15 cellular contexts compared by ENCODE assay signal in the genomic region with DNA sequence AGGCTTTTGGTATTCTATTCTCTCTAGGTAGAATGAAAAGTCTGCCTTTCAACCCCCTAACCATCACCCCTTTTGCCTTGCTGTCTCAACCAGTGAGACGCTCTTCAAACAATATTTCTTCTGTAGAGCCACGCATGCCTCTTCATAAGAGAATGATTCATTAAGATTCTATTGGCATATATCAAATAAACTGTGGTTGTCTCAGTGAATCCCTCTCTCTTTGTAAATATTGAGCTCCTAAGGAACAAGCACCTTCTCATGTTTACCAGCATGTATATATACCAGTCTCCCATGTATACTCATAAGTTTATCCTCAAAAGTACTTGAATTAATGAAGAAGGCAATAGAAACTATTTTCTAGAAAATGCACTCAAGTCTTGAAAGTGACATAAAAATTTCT.
DNase-seq lines count a peak whose midpoint lies in the region; ATAC-seq and TF ChIP-seq lines count a peak whose summit lies in the region.
"Had no signal": no experiment of that assay in that cellular context is flagged by ENCODE, and none has a peak within 500 bp of the region (broad histone marks: within the 10 kb centered on the region; RNA-seq: fewer than 3 reads in every experiment).

No MANE protein-coding gene starts in this region.

- no peak overlapping the region for H3K9ac ChIP-seq in BLaER1 treated with 17β-estradiol and CSF1 and Interleukin-3, amounts not matched to agents 10 nM and 100 nM
- peak overlapping the region; percentile 66 for H3K9ac ChIP-seq in PC-3 (ENCODE audit: low read length)

- 85 to 86% methylated on average over 2 of the region's 2 CpGs for WGBS in body of pancreas, 2 donors

- H3K4me1 ChIP-seq in BLaER1 treated with 17β-estradiol and CSF1 and Interleukin-3, amounts not matched to agents 10 nM and 100 nM: peaks cover 0 to 20% (median 14%) of the 10 kb centered on the region in 10 experiments; a peak in 16 of 20 replicates
- H3K4me1 ChIP-seq in PC-3 (ENCODE audit: insufficient read depth, low read length) (peaks cover 56% of the 10 kb centered on the region), body of pancreas (no peaks in the 10 kb centered on the region)

- H4K20me1 ChIP-seq in BLaER1 treated with 17β-estradiol and CSF1 and Interleukin-3, amounts not matched to agents 10 nM and 100 nM: no peaks in the 10 kb centered on the region
- H4K20me1 ChIP-seq in PC-3 (ENCODE audit: low read length): no peaks in the 10 kb centered on the region

- no peaks in the 10 kb centered on the region for H3K9me3 ChIP-seq in BLaER1 treated with 17β-estradiol and CSF1 and Interleukin-3, amounts not matched to agents 10 nM and 100 nM (replicated peaks in 1 of 11)
- H3K9me3 ChIP-seq in PC-3 (ENCODE audit: low read length) (no peaks in the 10 kb centered on the region), body of pancreas (no peaks in the 10 kb centered on the region)

- TF ChIP-seq CTCF in PC-3 (conservative IDR thresholded peaks at IDR 0.05; ENCODE audit: low read depth, low read length) (no peak), body of pancreas (IDR thresholded peaks at IDR 0.05) (no peak)

- POLR2A ChIA-PET in PC-3 (lab: Charles Lee; ENCODE audit: unreplicated experiment): interaction anchor here (0.7 kb wide), 1 partner anchor 9 kb away, joined by 6 read pairs; no protein-coding TSS in a partner anchor

- H3K36me3 ChIP-seq in BLaER1 treated with 17β-estradiol and CSF1 and Interleukin-3, amounts not matched to agents 10 nM and 100 nM: no peaks in the 10 kb centered on the region
- H3K36me3 ChIP-seq in PC-3 (ENCODE audit: low read depth, low read length) (no peaks in the 10 kb centered on the region), body of pancreas (replicated peaks in 1 of 2; ENCODE audit: insufficient read depth in 1 of 2, low read depth in 2 of 2) (no peaks in the 10 kb centered on the region)

- H3K9me2 ChIP-seq in PC-3 (replicated peaks; ENCODE audit: low read length): no peaks in the 10 kb centered on the region

- H3K4me2 ChIP-seq in BLaER1 treated with 17β-estradiol and CSF1 and Interleukin-3, amounts not matched to agents 10 nM and 100 nM: peak overlapping the region in 10 of 11 experiments; percentile 12 to 67 (median 50); a peak in 18 of 22 replicates
- peak overlapping the region; percentile 50 for H3K4me2 ChIP-seq in PC-3 (ENCODE audit: low read length)

- no peaks in the 10 kb centered on the region for H3K79me2 ChIP-seq in PC-3 (ENCODE audit: low read length)

- DNase-seq in PC-3 (peak; percentile 82), epithelial cell of prostate (ENCODE audit: low read depth, low spot score) (no peak), body of pancreas (no peak), NCI-H2081 (lab: John Stamatoyannopoulos, UW) (no peak)
- DNase-seq: AML-193; CD8-positive, alpha-beta T cell; COR-L47; DMS 273 treated with DMSO at 0.1 percent for 48 hours; DMS79; GDM1; H9; KBM-7 had no signal

- intact Hi-C loops in PC-3 (cut with micrococcal nuclease) (loop anchor here (5.0 kb wide), 1 partner anchor 137 kb away; no protein-coding TSS in a partner anchor), body of pancreas (cut with DNase I) (no loop called here)

- BruUV-seq in PC-3 (replicated peaks; lab: Mats Ljungman, UMichigan): no TSS peak

- H3F3A ChIP-seq in PC-3 (ENCODE audit: low read length, unreplicated experiment): peaks cover 7% of the 10 kb centered on the region

- H3K4me3 ChIP-seq in BLaER1 treated with 17β-estradiol and CSF1 and Interleukin-3, amounts not matched to agents 10 nM and 100 nM: no peak overlapping the region
- H3K4me3 ChIP-seq in PC-3 (ENCODE audit: low read length): no peak overlapping the region
- H3K4me3 ChIP-seq in body of pancreas: no peak overlapping the region

- H3K27me3 ChIP-seq in BLaER1 treated with 17β-estradiol and CSF1 and Interleukin-3, amounts not matched to agents 10 nM and 100 nM: no peaks in the 10 kb centered on the region
- no peaks in the 10 kb centered on the region for H3K27me3 ChIP-seq in PC-3 (ENCODE audit: low read length)
- no peaks in the 10 kb centered on the region for H3K27me3 ChIP-seq in body of pancreas

- no peak overlapping the region for H3K27ac ChIP-seq in BLaER1 treated with 17β-estradiol and CSF1 and Interleukin-3, amounts not matched to agents 10 nM and 100 nM
- H3K27ac ChIP-seq in PC-3 (ENCODE audit: low read length) (peak overlapping the region; percentile 96), epithelial cell of prostate (peak overlapping the region; percentile 77), body of pancreas (no peak overlapping the region)

- H2AFZ ChIP-seq in PC-3 (ENCODE audit: low read length): no peak overlapping the region

- ATAC-seq in PC-3 (peak; percentile 63), body of pancreas (no peak), GM19463 (IDR thresholded peaks at IDR 0.05; ENCODE audit: unreplicated experiment) (no peak)
- ATAC-seq: CD8-positive, alpha-beta T cell; HepG2 had no signal

- CTCF ChIA-PET in PC-3 (lab: Charles Lee): no interaction called here

- TF ChIP-seq POLR2A in body of pancreas (IDR thresholded peaks at IDR 0.05): no peak

Comparison
In these comparisons a context has a peak if more than half of its experiments do, and no peak if none do; other contexts are left out.
1. H3K27ac ChIP-seq: peak in PC-3 (single experiment) and epithelial cell of prostate (single experiment); none in BLaER1 treated with 17β-estradiol and CSF1 and Interleukin-3, amounts not matched to agents 10 nM and 100 nM (0 of 11) and body of pancreas (0 of 4).